Comparison of ENCODE assay signal across 20 cellular contexts in genomic region chr2:73063472-73063871, GRCh38. TPM values are rescaled to one million over a fixed set of nuclear protein-coding genes. Genes with fewer than 3 reads are reported as not detected.
DNase-seq lines count a peak whose midpoint lies in the region; ATAC-seq and TF ChIP-seq lines count a peak whose summit lies in the region.
"Had no signal": no experiment of that assay in that cellular context is flagged by ENCODE, and none has a peak within 500 bp of the region (broad histone marks: within the 10 kb centered on the region; RNA-seq: fewer than 3 reads in every experiment).

No MANE protein-coding gene starts in this region.

- H3K9me3 ChIP-seq in skeletal muscle tissue (ENCODE audit: control insufficient read depth in 3 of 3, low read length in 3 of 3): no peaks in the 10 kb centered on the region
- H3K9me3 ChIP-seq: gastroesophageal sphincter had no signal

- DNase-seq in HFFc6 (no peak), glutamatergic neuron (no peak), hypothalamus (lab: John Stamatoyannopoulos, UW) (no peak), SK-N-DZ (ENCODE audit: low spot score) (no peak), mesenteric fat pad (ENCODE audit: low spot score) (no peak)
- DNase-seq in activated CD8-positive, alpha-beta memory T cell treated with anti-CD3 and anti-CD28 coated beads for 24 hours: no peak
- DNase-seq: activated CD4-positive, alpha-beta memory T cell treated with anti-CD3 and anti-CD28 coated beads for 36 hours; activated effector memory CD4-positive, alpha-beta T cell treated with Interleukin-2 at 50 U/mL for 16 hours; CD4-positive, CD25-positive, alpha-beta regulatory T cell; GDM1; GOT3; naive B cell; NCI-H2029; right cardiac atrium; SHP77; stimulated activated naive CD4-positive, alpha-beta T cell had no signal

- H3K4me1 ChIP-seq in skeletal muscle tissue (ENCODE audit: control insufficient read depth in 3 of 3, insufficient read depth in 3 of 3, low read length in 3 of 3): peaks cover 23 to 36% (median 24%) of the 10 kb centered on the region in 3 donors

- no peak overlapping the region for H3K9ac ChIP-seq in skeletal muscle tissue (ENCODE audit: low read depth in 1 of 3, low read length in 3 of 3)

- H3K9me3 Mint-ChIP-seq in HFFc6: no peaks in the 10 kb centered on the region
- no peaks in the 10 kb centered on the region for H3K9me3 Mint-ChIP-seq in activated T-helper 17 cell treated with anti-CD3 and anti-CD28 coated beads, Interleukin-2, amount 50 U/mL, for 72 hours
- H3K9me3 Mint-ChIP-seq in glutamatergic neuron (ENCODE audit: unreplicated experiment): peaks cover 3% of the 10 kb centered on the region
- H3K9me3 Mint-ChIP-seq: activated CD4-positive, alpha-beta memory T cell treated with anti-CD3 and anti-CD28 coated beads for 36 hours had no signal

- H3K27me3 Mint-ChIP-seq in HFFc6 (ENCODE audit: insufficient read depth) (peaks cover 5% of the 10 kb centered on the region; the same call in 1 of the 2 replicates), glutamatergic neuron (ENCODE audit: unreplicated experiment) (peaks cover 5% of the 10 kb centered on the region)
- no peaks in the 10 kb centered on the region for H3K27me3 Mint-ChIP-seq in activated T-helper 17 cell treated with anti-CD3 and anti-CD28 coated beads, Interleukin-2, amount 50 U/mL, for 72 hours
- H3K27me3 Mint-ChIP-seq: activated CD4-positive, alpha-beta memory T cell treated with anti-CD3 and anti-CD28 coated beads for 36 hours; CD4-positive, CD25-positive, alpha-beta regulatory T cell; naive B cell had no signal

- H3K27ac Mint-ChIP-seq in HFFc6 (peak overlapping the region; percentile 90), glutamatergic neuron (ENCODE audit: unreplicated experiment) (peak overlapping the region; percentile 2)
- H3K27ac Mint-ChIP-seq in activated T-helper 17 cell treated with anti-CD3 and anti-CD28 coated beads, Interleukin-2, amount 50 U/mL, for 72 hours: peak overlapping the region; percentile 56
- H3K27ac Mint-ChIP-seq: activated CD4-positive, alpha-beta memory T cell treated with anti-CD3 and anti-CD28 coated beads for 36 hours; CD4-positive, CD25-positive, alpha-beta regulatory T cell had no signal

- H3K36me3 Mint-ChIP-seq in HFFc6 (ENCODE audit: low read depth): peaks cover 27% of the 10 kb centered on the region
- no peaks in the 10 kb centered on the region for H3K36me3 Mint-ChIP-seq in activated T-helper 17 cell treated with anti-CD3 and anti-CD28 coated beads, Interleukin-2, amount 50 U/mL, for 72 hours (ENCODE audit: low read depth)
- no peaks in the 10 kb centered on the region for H3K36me3 Mint-ChIP-seq in glutamatergic neuron (ENCODE audit: unreplicated experiment)
- H3K36me3 Mint-ChIP-seq: activated CD4-positive, alpha-beta memory T cell treated with anti-CD3 and anti-CD28 coated beads for 36 hours; naive B cell had no signal

- H3K4me1 Mint-ChIP-seq in HFFc6 (ENCODE audit: low read depth): peaks cover 49% of the 10 kb centered on the region
- H3K4me1 Mint-ChIP-seq in activated T-helper 17 cell treated with anti-CD3 and anti-CD28 coated beads, Interleukin-2, amount 50 U/mL, for 72 hours: peaks cover 6% of the 10 kb centered on the region
- peaks cover 14% of the 10 kb centered on the region for H3K4me1 Mint-ChIP-seq in glutamatergic neuron (ENCODE audit: low read depth, unreplicated experiment)

- H3K27me3 ChIP-seq in skeletal muscle tissue (ENCODE audit: control insufficient read depth in 3 of 3, insufficient read depth in 3 of 3, low read length in 3 of 3): no peaks in the 10 kb centered on the region
- H3K27me3 ChIP-seq: gastroesophageal sphincter had no signal

- peak overlapping the region; percentile 83 for H3K27ac ChIP-seq in skeletal muscle tissue (ENCODE audit: low read depth, low read length)
- H3K27ac ChIP-seq: gastroesophageal sphincter, HL-60 had no signal

- H3K4me3 Mint-ChIP-seq in HFFc6 (peak overlapping the region; percentile 67), glutamatergic neuron (ENCODE audit: unreplicated experiment) (peak overlapping the region; percentile 5)
- H3K4me3 Mint-ChIP-seq in activated T-helper 17 cell treated with anti-CD3 and anti-CD28 coated beads, Interleukin-2, amount 50 U/mL, for 72 hours: no peak overlapping the region
- H3K4me3 Mint-ChIP-seq: activated CD4-positive, alpha-beta memory T cell treated with anti-CD3 and anti-CD28 coated beads for 36 hours; CD4-positive, CD25-positive, alpha-beta regulatory T cell; naive B cell had no signal

- peaks cover 0 to under 1% (median 0%) of the 10 kb centered on the region in 3 donors for H3K36me3 ChIP-seq in skeletal muscle tissue (ENCODE audit: control insufficient read depth in 3 of 3, insufficient read depth in 3 of 3, low read length in 3 of 3)

- TF ChIP-seq CTCF in HFFc6 (IDR thresholded peaks at IDR 0.05) (no peak), glutamatergic neuron (IDR thresholded peaks at IDR 0.05; ENCODE audit: partially characterized antibody, unreplicated experiment) (no peak)

- H3K4me3 ChIP-seq in skeletal muscle tissue (ENCODE audit: low read length in 3 of 3): no peak overlapping the region
- H3K4me3 ChIP-seq: gastroesophageal sphincter had no signal

- ATAC-seq in activated T-helper 17 cell treated with anti-CD3 and anti-CD28 coated beads, Interleukin-2, amount 50 U/mL, for 72 hours (replicated peaks): no peak
- ATAC-seq: gastroesophageal sphincter had no signal

RNA-seq across cellular contexts. Expression of gene SFXN5, which starts 8.0 kb away (rescaled TPM):
- total RNA-seq in HFFc6 (2021; fragmentation: NEBNext Ultra II Directional; extraction: Animal tissue kit (Norgen Biotek cat#: 25700)): 10 to 100 TPM; 10.2 to 17.0 (median 14.7) TPM
- total RNA-seq in activated T-helper 17 cell treated with anti-CD3 and anti-CD28 coated beads, Interleukin-2, amount 50 U/mL, for 72 hours: 10 to 100 TPM in 1 of 2 donors, 1 to 10 TPM in 1; 7.6 to 10.3 TPM
- total RNA-seq in glutamatergic neuron (ENCODE audit: unreplicated experiment): 13.7 TPM
- 4.7 TPM for total RNA-seq in skeletal muscle tissue
- 10.3 and 14.5 TPM in 2 replicates for polyA plus RNA-seq in SK-N-DZ (2014; cell fraction: cytosol; rRNA removed)
- 29.5 and 36.3 TPM in 2 replicates for polyA plus RNA-seq in SK-N-DZ (2014; cell fraction: nucleus; rRNA removed)
- 11.7 TPM for total RNA-seq in mesenteric fat pad

RNA-seq across cellular contexts. Expression of gene RAB11FIP5, which starts 49.3 kb away (rescaled TPM):
- 10 to 100 TPM; 76.7 to 92.0 (median 83.6) TPM for total RNA-seq in HFFc6 (2021; fragmentation: NEBNext Ultra II Directional; extraction: Animal tissue kit (Norgen Biotek cat#: 25700))
- 10 to 100 TPM; 15.5 to 29.9 TPM for total RNA-seq in activated T-helper 17 cell treated with anti-CD3 and anti-CD28 coated beads, Interleukin-2, amount 50 U/mL, for 72 hours
- total RNA-seq in glutamatergic neuron (ENCODE audit: unreplicated experiment) (13.5 TPM), skeletal muscle tissue (12.0 TPM), mesenteric fat pad (28.1 TPM)
- 7.7 and 9.7 TPM in 2 replicates for polyA plus RNA-seq in SK-N-DZ (2014; cell fraction: cytosol; rRNA removed)
- 5.4 and 7.2 TPM in 2 replicates for polyA plus RNA-seq in SK-N-DZ (2014; cell fraction: nucleus; rRNA removed)

Comparison
In these comparisons a context has a peak if more than half of its experiments do, and no peak if none do; other contexts are left out.
1. H3K27ac Mint-ChIP-seq: peak in every context shown above with its lines; median percentile 90 in HFFc6; 56 in activated T-helper 17 cell treated with anti-CD3 and anti-CD28 coated beads, Interleukin-2, amount 50 U/mL, for 72 hours; 2 in glutamatergic neuron.